In the genomic region with DNA sequence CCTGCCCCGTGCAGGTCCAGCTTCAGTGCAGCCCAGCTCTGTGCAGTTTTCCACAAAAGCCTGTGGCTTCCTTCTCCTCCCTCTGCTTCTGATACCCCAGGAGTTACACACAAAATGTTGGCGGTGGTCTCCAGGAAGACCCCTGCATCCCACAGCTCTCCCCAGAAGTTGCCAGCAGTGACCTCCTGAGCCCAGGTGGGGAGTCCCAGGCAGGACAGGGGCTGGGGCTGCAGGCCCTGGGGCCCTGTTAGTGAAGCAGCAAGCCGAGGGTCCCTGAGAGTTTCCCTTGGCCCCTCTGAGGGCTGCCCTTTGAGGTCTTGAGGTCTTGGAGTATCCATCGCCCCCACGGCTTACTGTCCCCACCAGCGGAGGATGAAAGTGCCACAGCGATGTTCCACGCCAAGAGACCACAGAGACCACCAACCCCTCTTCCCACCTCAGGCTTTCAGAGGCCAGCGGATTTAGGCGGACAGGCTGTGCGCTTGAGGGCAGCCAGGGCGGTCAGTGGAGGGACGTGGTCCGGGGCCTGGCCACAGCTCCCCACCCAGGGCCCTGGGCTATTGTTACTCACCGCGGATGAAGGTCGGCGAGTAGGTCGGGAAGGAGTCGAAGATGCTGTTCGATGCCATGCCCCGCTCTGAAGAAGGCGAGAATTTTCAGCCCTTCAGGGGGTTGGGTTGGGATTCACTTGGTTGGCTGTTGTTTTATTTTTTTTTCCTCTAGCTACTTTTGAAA, we compare ENCODE assay signal across 11 cellular contexts. TPM values are rescaled to one million over a fixed set of nuclear protein-coding genes. Genes with fewer than 3 reads are reported as not detected.
DNase-seq lines count a peak whose midpoint lies in the region; ATAC-seq and TF ChIP-seq lines count a peak whose summit lies in the region.
"Had no signal": no experiment of that assay in that cellular context is flagged by ENCODE, and none has a peak within 500 bp of the region (broad histone marks: within the 10 kb centered on the region; RNA-seq: fewer than 3 reads in every experiment).

No MANE protein-coding gene starts in this region.

- DNase-seq in CD4-positive, CD25-positive, alpha-beta regulatory T cell, result no peak
- no peak for DNase-seq in GM23338 (ENCODE audit: low spot score)
- DNase-seq in naive thymus-derived CD8-positive, alpha-beta T cell, result no peak
- DNase-seq in cerebellar cortex (ENCODE audit: low spot score), result no peak
- no peak for DNase-seq in kidney glomerular epithelial cell (lab: John Stamatoyannopoulos, UW)
- no peak for DNase-seq in tibial nerve (ENCODE audit: low spot score in 2 of 2)
- DNase-seq: COR-L47, Kasumi-1 had no signal

- H3K79me2 ChIP-seq in GM23338 (replicated peaks; ENCODE audit: insufficient read depth), result no peaks in the 10 kb centered on the region

- POLR2A ChIA-PET in naive thymus-derived CD8-positive, alpha-beta T cell (lab: Charles Lee), result interaction anchor here (0.8 to 10.3 kb wide), 19 partner anchors 8 to 269 kb away, joined by 3 to 137 read pairs (median 11); a partner anchor contains a TSS

- H3K9me3 ChIP-seq in CD4-positive, CD25-positive, alpha-beta regulatory T cell (ENCODE audit: control insufficient read depth in 2 of 2, low read length in 2 of 2), result no peaks in the 10 kb centered on the region
- no peaks in the 10 kb centered on the region for H3K9me3 ChIP-seq in tibial nerve

- H3K36me3 Mint-ChIP-seq in CD4-positive, CD25-positive, alpha-beta regulatory T cell, result no peaks in the 10 kb centered on the region
- H3K36me3 Mint-ChIP-seq in GM23338 (ENCODE audit: low read depth), result no peaks in the 10 kb centered on the region
- H3K36me3 Mint-ChIP-seq in activated naive CD8-positive, alpha-beta T cell, result peaks cover 7% of the 10 kb centered on the region
- H3K36me3 Mint-ChIP-seq in naive thymus-derived CD8-positive, alpha-beta T cell, result peaks cover 0 to 4% (median 0%) of the 10 kb centered on the region in 3 donors

- H3F3A ChIP-seq in GM23338 (replicated peaks; ENCODE audit: low read depth), result no peaks in the 10 kb centered on the region

- peak overlapping the region; percentile 81 to 93 (median 90) for H3K27ac Mint-ChIP-seq in CD4-positive, CD25-positive, alpha-beta regulatory T cell
- no peak overlapping the region for H3K27ac Mint-ChIP-seq in GM23338
- peak overlapping the region; percentile 97 for H3K27ac Mint-ChIP-seq in activated naive CD8-positive, alpha-beta T cell
- peak overlapping the region; percentile 95 to 98 (median 96) for H3K27ac Mint-ChIP-seq in naive thymus-derived CD8-positive, alpha-beta T cell
- H3K27ac Mint-ChIP-seq: nephron had no signal

- H4K20me1 ChIP-seq in GM23338 (replicated peaks; ENCODE audit: insufficient read depth), result no peaks in the 10 kb centered on the region

- H3K27me3 Mint-ChIP-seq in CD4-positive, CD25-positive, alpha-beta regulatory T cell, result peaks cover 2% of the 10 kb centered on the region
- peaks cover 2% of the 10 kb centered on the region for H3K27me3 Mint-ChIP-seq in GM23338 (ENCODE audit: insufficient read depth, low read depth, poor library complexity)
- H3K27me3 Mint-ChIP-seq in activated naive CD8-positive, alpha-beta T cell, result no peaks in the 10 kb centered on the region
- no peaks in the 10 kb centered on the region for H3K27me3 Mint-ChIP-seq in naive thymus-derived CD8-positive, alpha-beta T cell

- H3K9me2 ChIP-seq in GM23338 (ENCODE audit: insufficient read depth), result no peaks in the 10 kb centered on the region

- peak overlapping the region; percentile 26 for H3K4me3 ChIP-seq in CD4-positive, CD25-positive, alpha-beta regulatory T cell (ENCODE audit: low read depth, low read length)
- H3K4me3 ChIP-seq in GM23338 (no peak overlapping the region), tibial nerve (peak overlapping the region in 1 of 4 donors; percentile 23)

- TF ChIP-seq CTCF in GM23338 (conservative IDR thresholded peaks at IDR 0.05; ENCODE audit: low read depth in 2 of 2) (no peak), tibial nerve (IDR thresholded peaks at IDR 0.05) (no peak)

- H3K27ac ChIP-seq in CD4-positive, CD25-positive, alpha-beta regulatory T cell (ENCODE audit: insufficient read depth, low read length, poor library complexity, severe bottlenecking), result peak overlapping the region; percentile 76
- no peak overlapping the region for H3K27ac ChIP-seq in GM23338 (ENCODE audit: low read depth)
- peak overlapping the region in 1 of 4 donors; percentile 62 for H3K27ac ChIP-seq in tibial nerve

- H2AFZ ChIP-seq in GM23338, result peak overlapping the region; percentile 52; the same call in 1 of the 2 replicates

- no peak for TF ChIP-seq POLR2A in tibial nerve (IDR thresholded peaks at IDR 0.05)

- 82 to 88% methylated on average over 23 of the region's 23 CpGs for WGBS in tibial nerve, 2 donors

- H3K36me3 ChIP-seq in CD4-positive, CD25-positive, alpha-beta regulatory T cell (ENCODE audit: control insufficient read depth, insufficient read depth, low read length), result no peaks in the 10 kb centered on the region
- H3K36me3 ChIP-seq in GM23338 (ENCODE audit: insufficient read depth) (no peaks in the 10 kb centered on the region), tibial nerve (no peaks in the 10 kb centered on the region)

- H3K4me2 ChIP-seq in GM23338, result no peak overlapping the region

- no peaks in the 10 kb centered on the region for H3K9me3 Mint-ChIP-seq in CD4-positive, CD25-positive, alpha-beta regulatory T cell
- no peaks in the 10 kb centered on the region for H3K9me3 Mint-ChIP-seq in GM23338
- no peaks in the 10 kb centered on the region for H3K9me3 Mint-ChIP-seq in activated naive CD8-positive, alpha-beta T cell (ENCODE audit: low read depth)
- H3K9me3 Mint-ChIP-seq in naive thymus-derived CD8-positive, alpha-beta T cell, result peaks cover 0 to 1% (median 0%) of the 10 kb centered on the region in 9 donors
- H3K9me3 Mint-ChIP-seq: nephron had no signal

- ATAC-seq in CD4-positive, CD25-positive, alpha-beta regulatory T cell (ENCODE audit: low read depth in 2 of 2), result no peak
- ATAC-seq in GM23338 (no peak), GM18520 (IDR thresholded peaks at IDR 0.05; ENCODE audit: unreplicated experiment) (no peak)
- ATAC-seq in naive thymus-derived CD8-positive, alpha-beta T cell, result no peak

- H3K4me1 Mint-ChIP-seq in CD4-positive, CD25-positive, alpha-beta regulatory T cell, result peaks cover 0 to 57% (median 15%) of the 10 kb centered on the region in 4 donors
- peaks cover 3% of the 10 kb centered on the region; the same call in 1 of the 3 replicates for H3K4me1 Mint-ChIP-seq in GM23338
- H3K4me1 Mint-ChIP-seq in activated naive CD8-positive, alpha-beta T cell (ENCODE audit: low read depth), result peaks cover 78% of the 10 kb centered on the region
- H3K4me1 Mint-ChIP-seq in naive thymus-derived CD8-positive, alpha-beta T cell, result peaks cover 44 to 83% (median 78%) of the 10 kb centered on the region in 4 donors

- H3K27me3 ChIP-seq in CD4-positive, CD25-positive, alpha-beta regulatory T cell (ENCODE audit: control insufficient read depth, insufficient read depth, low read length), result no peaks in the 10 kb centered on the region
- H3K27me3 ChIP-seq in GM23338 (ENCODE audit: insufficient read depth) (no peaks in the 10 kb centered on the region), tibial nerve (peaks cover 0 to 43% of the 10 kb centered on the region in 2 donors)

- H3K4me3 Mint-ChIP-seq in CD4-positive, CD25-positive, alpha-beta regulatory T cell, result peak overlapping the region; percentile 54 to 93 (median 68)
- no peak overlapping the region for H3K4me3 Mint-ChIP-seq in GM23338
- H3K4me3 Mint-ChIP-seq in activated naive CD8-positive, alpha-beta T cell, result peak overlapping the region; percentile 94
- H3K4me3 Mint-ChIP-seq in naive thymus-derived CD8-positive, alpha-beta T cell, result peak overlapping the region; percentile 86 to 97 (median 93)
- H3K4me3 Mint-ChIP-seq: nephron had no signal

- no peak for TF ChIP-seq EP300 in tibial nerve (IDR thresholded peaks at IDR 0.05)

- peaks cover 24% of the 10 kb centered on the region for H3K4me1 ChIP-seq in CD4-positive, CD25-positive, alpha-beta regulatory T cell (ENCODE audit: control insufficient read depth, insufficient read depth, low read length, poor library complexity, severe bottlenecking)
- H3K4me1 ChIP-seq in GM23338 (ENCODE audit: insufficient read depth) (no peaks in the 10 kb centered on the region), tibial nerve (no peaks in the 10 kb centered on the region)

TF ChIP-seq in GM23338, 12 proteins besides CTCF, POLR2A, EP300 and RAD21 (continues in another document):
- no peak for TF ChIP-seq NANOG (IDR thresholded peaks at IDR 0.05; ENCODE audit: borderline replicate concordance)

RNA-seq across cellular contexts. Expression of a gene that starts 34.0 kb away (rescaled TPM):
- total RNA-seq in CD4-positive, CD25-positive, alpha-beta regulatory T cell, result 268 TPM
- polyA plus RNA-seq in CD4-positive, CD25-positive, alpha-beta regulatory T cell, result 10 to 100 TPM; 12.0 to 23.3 (median 15.8) TPM
- total RNA-seq in GM23338 (2014; rRNA removed; shearing (Covaris generic)), result 0.12 and 0.73 TPM in 2 replicates
- polyA plus RNA-seq in GM23338 (2016; fragmentation: Nextera tagmentation; extraction: Ambion mirVana), result 0.23 and 0.26 TPM in 2 replicates
- 10 to 100 TPM; 87.1 to 95.3 TPM for total RNA-seq in naive thymus-derived CD8-positive, alpha-beta T cell
- 10 to 100 TPM; 22.0 to 64.0 (median 54.0) TPM for polyA plus RNA-seq in naive thymus-derived CD8-positive, alpha-beta T cell
- 1 to 10 TPM in 3 of 4 donors, under 1 TPM in 1; 0.22 to 3.3 (median 1.2) TPM for total RNA-seq in tibial nerve

Comparison
In these comparisons a context has a peak if more than half of its experiments do, and no peak if none do; other contexts are left out.
1. RNA of a gene that starts 34.0 kb away (total RNA-seq): 268 TPM in CD4-positive, CD25-positive, alpha-beta regulatory T cell (single experiment) and 87.1 to 95.3 TPM in naive thymus-derived CD8-positive, alpha-beta T cell; 0.22 to 3.3 TPM in tibial nerve and 0.12 to 0.73 TPM in GM23338; every median in the first group is over 10 times any median in the second.